ENCODE assay signal across 8 cellular contexts in genomic region chr9:123349691-123350480, GRCh38. TPM values are rescaled to one million over a fixed set of nuclear protein-coding genes. Genes with fewer than 3 reads are reported as not detected.
DNase-seq lines count a peak whose midpoint lies in the region; ATAC-seq and TF ChIP-seq lines count a peak whose summit lies in the region.

No MANE protein-coding gene starts in this region.

- TF ChIP-seq POLR2A in breast epithelium (IDR thresholded peaks at IDR 0.05): no peak

- H3K9me3 ChIP-seq in WERI-Rb-1 (ENCODE audit: severe bottlenecking) (no peaks in the 10 kb centered on the region), breast epithelium (no peaks in the 10 kb centered on the region)

- H3K36me3 ChIP-seq in WERI-Rb-1: no peaks in the 10 kb centered on the region
- H3K36me3 ChIP-seq in breast epithelium: no peaks in the 10 kb centered on the region

- H3K4me3 ChIP-seq in HFF-Myc (replicated peaks; ENCODE audit: low read depth, low read length) (no peak overlapping the region), WERI-Rb-1 (ENCODE audit: low read depth, low read length) (0 out of 2 replicates have a peak overlapping the region, but pooled peaks have one; percentile 10), breast epithelium (no peak overlapping the region)

- TF ChIP-seq CTCF in HFF-Myc (IDR thresholded peaks at IDR 0.05; ENCODE audit: low read depth, low read length, missing control alignments): peak; percentile 99
- peak; percentile 99 for TF ChIP-seq CTCF in WERI-Rb-1 (IDR thresholded peaks at IDR 0.05; ENCODE audit: low read depth, low read length)
- TF ChIP-seq CTCF in breast epithelium (IDR thresholded peaks at IDR 0.05): peak; percentile 43 to 90 (median 89)

- H3K4me1 ChIP-seq in breast epithelium: no peaks in the 10 kb centered on the region

- H3K27ac ChIP-seq in WERI-Rb-1: no peak overlapping the region
- H3K27ac ChIP-seq in breast epithelium: no peak overlapping the region

- ATAC-seq in left colon: peak; percentile 73

- intact Hi-C loops in breast epithelium (cut with DNase I; ENCODE audit: low total_unique reads) (no loop called here), left colon (cut with DNase I, micrococcal nuclease) (loop anchor here in 1 of 2 donors (5.0 to 10.0 kb wide), 2 partner anchors 37 to 265 kb away; no protein-coding TSS in a partner anchor), posterior vena cava (cut with DNase I) (loop anchor here (5.0 to 10.0 kb wide), 3 partner anchors 245 to 268 kb away; no protein-coding TSS in a partner anchor)

- no peaks in the 10 kb centered on the region for H3K27me3 ChIP-seq in WERI-Rb-1 (ENCODE audit: insufficient read depth, low read depth, severe bottlenecking)
- peaks cover 0 to 4% of the 10 kb centered on the region in 2 donors for H3K27me3 ChIP-seq in breast epithelium

- DNase-seq in Daoy (ENCODE audit: low read depth) (peak; percentile 69), HFF-Myc (ENCODE audit: extremely low read depth, low read depth) (no peak), NCI-H2107 (lab: John Stamatoyannopoulos, UW) (peak; percentile 43), WERI-Rb-1 (peak; percentile 84), breast epithelium (ENCODE audit: low spot score in 2 of 2) (peak in 1 of 2 donors; percentile 33), left colon (peak in 1 of 2 donors; percentile 55), posterior vena cava (ENCODE audit: low spot score) (no peak)
- peak; percentile 23 to 56 (median 39) for DNase-seq in stimulated activated CD4-positive, alpha-beta T cell treated with anti-CD3 and anti-CD28 coated beads, TNF-alpha, amount 100 ng/mL, for 1 hour (ENCODE audit: low read depth in 3 of 3, low spot score in 1 of 3)

RNA-seq across cellular contexts. Expression of gene CRB2, which starts 6.1 kb away (rescaled TPM):
- 0.11 TPM in 1 of 2 replicates, not detected in the other for total RNA-seq in Daoy (2014; rRNA removed; shearing (Covaris generic))
- 1 to 10 TPM in 1 of 3 donors, under 1 TPM in 1, not detected in 1; under 0.01 to 2.3 TPM for total RNA-seq in breast epithelium
- total RNA-seq in left colon: 1 to 10 TPM in 1 of 2 donors, under 1 TPM in 1; 0.92 to 1.1 TPM
- total RNA-seq in posterior vena cava: under 1 TPM in 1 of 2 donors, not detected in 1; 0.05 TPM

Comparison
In these comparisons a context has a peak if more than half of its experiments do, and no peak if none do; other contexts are left out.
1. DNase-seq: peak in Daoy (single experiment), NCI-H2107 (single experiment), WERI-Rb-1 (single experiment) and stimulated activated CD4-positive, alpha-beta T cell treated with anti-CD3 and anti-CD28 coated beads, TNF-alpha, amount 100 ng/mL, for 1 hour (3 of 3); none in HFF-Myc (single experiment) and posterior vena cava (single experiment).
2. Peak in every context shown above with its lines, with median percentiles within 50 percentile points of each other: CTCF ChIP-seq.